ENCODE assay signal across 8 cellular contexts in the genomic region with DNA sequence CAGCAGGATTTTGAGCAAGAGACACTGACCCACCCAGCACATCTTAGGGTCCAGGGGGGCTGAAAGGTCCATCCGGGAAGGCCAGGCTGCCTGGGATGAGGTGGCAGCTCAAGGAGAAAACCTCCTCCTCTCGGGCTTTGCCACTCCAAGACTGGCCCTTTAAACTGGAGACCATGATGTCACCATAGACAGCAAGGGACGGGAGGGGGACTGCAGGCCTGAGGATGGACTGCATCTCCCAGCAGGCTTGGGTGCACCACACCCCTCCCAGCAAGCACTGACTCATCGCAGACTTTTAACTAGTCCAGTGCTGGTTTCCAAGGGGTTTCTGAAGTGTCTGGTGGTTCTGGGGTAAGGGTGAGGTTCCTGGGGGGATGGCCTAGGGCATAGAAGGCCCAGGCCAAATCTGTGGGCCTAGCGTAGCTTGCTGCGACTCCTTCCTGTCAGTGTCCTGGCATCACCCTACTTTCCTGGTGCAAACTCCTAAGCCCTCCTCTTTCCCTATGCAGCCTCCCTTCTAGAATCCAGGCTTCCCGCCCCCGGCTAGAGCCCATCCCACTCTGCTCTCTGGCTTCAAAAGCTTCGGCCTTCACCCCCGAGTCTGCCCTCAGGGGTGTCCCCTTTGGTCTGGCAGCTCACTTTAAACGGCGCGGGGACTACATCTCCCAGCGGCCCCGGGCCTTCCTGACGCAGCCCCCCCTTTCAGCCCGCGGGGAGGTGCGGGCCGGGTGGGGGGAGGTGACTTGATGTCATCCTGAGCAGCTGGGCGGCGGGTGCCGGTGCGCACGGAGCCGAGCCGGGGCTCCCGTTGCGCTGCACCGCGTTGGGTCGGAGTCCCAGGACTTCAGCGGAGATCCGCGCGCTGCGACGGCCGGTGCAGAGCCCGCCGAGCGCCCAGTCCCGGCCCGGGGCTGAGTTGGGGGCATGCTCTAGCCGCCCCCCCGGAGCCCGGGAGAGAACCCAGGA. TPM values are rescaled to one million over a fixed set of nuclear protein-coding genes. Genes with fewer than 3 reads are reported as not detected.
A peak's percentile ranks its signal among the peaks of the same experiment; 100 is the strongest.
DNase-seq lines count a peak whose midpoint lies in the region; ATAC-seq, FAIRE-seq and TF ChIP-seq lines count a peak whose summit lies in the region.

A gene (plus strand): TSS at position 746 of the 966 bp plus-strand sequence. CDS start 1,046 bp downstream, outside the sequence.

- H3K4me1 ChIP-seq in keratinocyte (ENCODE audit: control insufficient read depth, extremely low read depth, insufficient read depth, low read length): peaks cover 4% of the 10 kb centered on the region

- H3K9ac ChIP-seq in keratinocyte (ENCODE audit: control insufficient read depth, extremely low read depth, insufficient read depth, low read length): peak within 1 kb of the TSS; percentile 79

- peak within 1 kb of the TSS; percentile 75 for H2AFZ ChIP-seq in keratinocyte (ENCODE audit: control insufficient read depth, low read length)

- no peaks in the 10 kb centered on the region for H3K79me2 ChIP-seq in keratinocyte (ENCODE audit: control insufficient read depth, insufficient read depth, low read length)

- no peaks in the 10 kb centered on the region for H3K9me1 ChIP-seq in keratinocyte (ENCODE audit: control insufficient read depth, extremely low read depth, insufficient read depth, low read length)

- peak within 1 kb of the TSS; percentile 89 for H3K27ac ChIP-seq in keratinocyte (ENCODE audit: control insufficient read depth, insufficient read depth, low read length)

- FAIRE-seq in keratinocyte (lab: Jason Lieb, UNC): peak; percentile 97

- H3K4me3 ChIP-seq in AG10803 (ENCODE audit: low read length): peak within 1 kb of the TSS; percentile 85
- peak within 1 kb of the TSS; percentile 69 to 90 (median 79) for H3K4me3 ChIP-seq in keratinocyte (ENCODE audit: control insufficient read depth in 2 of 3, extremely low read depth in 1 of 3, insufficient read depth in 2 of 3, low read depth in 1 of 3, low read length in 3 of 3)

- no peaks in the 10 kb centered on the region for H3K27me3 ChIP-seq in keratinocyte (ENCODE audit: control insufficient read depth, extremely low read depth, insufficient read depth, low read length)

- peak within 1 kb of the TSS; percentile 86 for H3K4me2 ChIP-seq in keratinocyte (ENCODE audit: control insufficient read depth, extremely low read depth, insufficient read depth, low read depth, low read length)

- no peaks in the 10 kb centered on the region for H3K9me3 ChIP-seq in keratinocyte (ENCODE audit: control insufficient read depth, low read depth, low read length)

- H4K20me1 ChIP-seq in keratinocyte (ENCODE audit: control insufficient read depth, extremely low read depth, insufficient read depth, low read length): no peaks in the 10 kb centered on the region

- TF ChIP-seq CTCF in AG10803 (conservative IDR thresholded peaks at IDR 0.05; ENCODE audit: low read length) (no peak), keratinocyte (optimal IDR thresholded peaks at IDR 0.05 in 1 of 3, IDR thresholded peaks at IDR 0.05 in 1 of 3, conservative IDR thresholded peaks at IDR 0.05 in 1 of 3; ENCODE audit: extremely low read depth in 1 of 3, insufficient read depth in 2 of 3, low read length in 3 of 3) (no peak)

- peak; percentile 76 for ATAC-seq in HG03442 (IDR thresholded peaks at IDR 0.05; ENCODE audit: unreplicated experiment)

- peak; percentile 93 for DNase-seq in AG10803 (ENCODE audit: low read depth)
- peak; percentile 94 for DNase-seq in GM19238 (ENCODE audit: insufficient read length, low spot score)
- peak; percentile 83 for DNase-seq in NCI-H510A treated with DMSO at 0.1 percent for 48 hours (lab: John Stamatoyannopoulos, UW)
- DNase-seq in activated CD4-positive, alpha-beta T cell treated with anti-CD3 and anti-CD28 coated beads for 24 hours (ENCODE audit: low read depth in 2 of 2): peak; percentile 78 to 82
- peak; percentile 99 for DNase-seq in cerebellum (ENCODE audit: low spot score)
- DNase-seq in keratinocyte (ENCODE audit: low read depth, low spot score): peak; percentile 76
- DNase-seq in stimulated activated CD4-positive, alpha-beta T cell treated with anti-CD3 and anti-CD28 coated beads, Interleukin-12 subunit alpha, Interleukin-12 subunit beta, amount 100 ng/mL, for 48 hours (ENCODE audit: low read depth in 2 of 3, low spot score in 1 of 3): peak; percentile 74 to 86 (median 75)

- dilution Hi-C loops in keratinocyte (cut with MboI; ENCODE audit: extremely low pct_ligation_motif_present, low sequenced_read_pairs): no loop called here

- H3K36me3 ChIP-seq in keratinocyte (ENCODE audit: control insufficient read depth in 2 of 2, extremely low read depth in 1 of 2, insufficient read depth in 2 of 2, low read length in 2 of 2): peaks cover 7 to 14% of the 10 kb centered on the region in 2 experiments

RNA-seq across cellular contexts. Expression of the gene that starts here (rescaled TPM):
- total RNA-seq in cerebellum: 18.2 TPM
- polyA plus RNA-seq in keratinocyte: 13.7 to 20.6 TPM (median 16.4 TPM) in 3 replicates
- 7.8 TPM for polyA plus RNA-seq in keratinocyte (2011; ENCODE audit: low read depth)
- polyA plus RNA-seq in keratinocyte (2011; cell fraction: cytosol; rRNA removed): 16.3 and 20.1 TPM in 2 replicates
- polyA plus RNA-seq in keratinocyte (2011; cell fraction: nucleus; rRNA removed): 38.1 and 45.2 TPM in 2 replicates
- 14.8 and 20.4 TPM in 2 replicates for polyA plus RNA-seq in keratinocyte (2012; ENCODE audit: low replicate concordance)
- 11.6 to 19.6 TPM (median 15.0 TPM) in 3 replicates for polyA minus RNA-seq in keratinocyte
- 12.9 TPM for polyA minus RNA-seq in keratinocyte (2011; cell fraction: cytosol; rRNA and poly(A)+ RNA removed)
- polyA minus RNA-seq in keratinocyte (2011; cell fraction: nucleus; rRNA and poly(A)+ RNA removed): 9.4 and 19.5 TPM in 2 replicates

Comparison
In these comparisons a context has a peak if more than half of its experiments do, and no peak if none do; other contexts are left out.
1. Peak in every context shown above with its lines: DNase-seq, ATAC-seq, H3K4me3 ChIP-seq and H3K27ac ChIP-seq.